ENCODE assay signal across 19 cellular contexts in the genomic region with DNA sequence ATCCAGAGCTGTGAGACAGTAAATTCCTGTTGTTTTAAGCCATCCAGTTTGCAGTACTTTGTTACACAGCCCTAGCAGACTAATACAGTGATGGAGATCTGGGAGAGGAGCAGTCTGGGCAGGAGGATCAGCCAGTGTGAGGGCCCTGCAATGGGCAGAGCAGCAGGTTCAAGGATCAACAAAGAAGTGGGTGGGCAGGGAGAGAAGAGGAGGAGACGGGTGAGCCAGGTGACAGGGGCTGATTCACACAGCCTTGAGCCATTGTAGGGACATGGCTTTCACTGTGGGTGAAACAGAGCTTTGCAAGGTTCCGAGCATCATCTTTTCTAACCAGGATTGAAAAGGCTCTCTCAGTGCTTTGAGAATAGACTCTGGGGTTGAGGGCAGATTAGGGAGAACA.
A peak's percentile ranks its signal among the peaks of the same experiment; 100 is the strongest.
DNase-seq lines count a peak whose midpoint lies in the region; TF ChIP-seq lines count a peak whose summit lies in the region.
"Had no signal": no experiment of that assay in that cellular context is flagged by ENCODE, and none has a peak within 500 bp of the region (broad histone marks: within the 10 kb centered on the region; RNA-seq: fewer than 3 reads in every experiment).

No MANE protein-coding gene starts in this region.

- H3K4me3 ChIP-seq in esophagus muscularis mucosa, result no peak overlapping the region
- no peak overlapping the region for H3K4me3 ChIP-seq in neural progenitor cell
- H3K4me3 ChIP-seq: A549; BLaER1 treated with 17β-estradiol and CSF1 and Interleukin-3, amounts not matched to agents 10 nM and 100 nM had no signal

- no peak overlapping the region for H3K9ac ChIP-seq in neural progenitor cell
- H3K9ac ChIP-seq: BLaER1 treated with 17β-estradiol and CSF1 and Interleukin-3, amounts not matched to agents 10 nM and 100 nM had no signal

- H3K4me1 ChIP-seq in esophagus muscularis mucosa (no peaks in the 10 kb centered on the region), neural progenitor cell (no peaks in the 10 kb centered on the region)
- H3K4me1 ChIP-seq: A549, Caco-2 had no signal

- no peak overlapping the region for H3K4me3 Mint-ChIP-seq in activated naive CD4-positive, alpha-beta T cell treated with anti-CD3 and anti-CD28 coated beads, Interleukin-2, amount 50 U/mL, for 24 hours
- no peak overlapping the region for H3K4me3 Mint-ChIP-seq in neural progenitor cell
- H3K4me3 Mint-ChIP-seq: B cell; CD4-positive, alpha-beta T cell; CD8-positive, alpha-beta T cell had no signal

- intact Hi-C loops in esophagus muscularis mucosa (cut with DNase I), result no loop called here

- H3K36me3 ChIP-seq in esophagus muscularis mucosa (no peaks in the 10 kb centered on the region), neural progenitor cell (no peaks in the 10 kb centered on the region)
- H3K36me3 ChIP-seq: BLaER1 treated with 17β-estradiol and CSF1 and Interleukin-3, amounts not matched to agents 10 nM and 100 nM had no signal

- H3K27me3 ChIP-seq in esophagus muscularis mucosa, result no peaks in the 10 kb centered on the region
- no peaks in the 10 kb centered on the region for H3K27me3 ChIP-seq in neural progenitor cell
- H3K27me3 ChIP-seq: BLaER1 treated with 17β-estradiol and CSF1 and Interleukin-3, amounts not matched to agents 10 nM and 100 nM had no signal

- no peak for TF ChIP-seq POLR2A in esophagus muscularis mucosa (IDR thresholded peaks at IDR 0.05; ENCODE audit: low read depth)

- no peaks in the 10 kb centered on the region for H3F3A ChIP-seq in neural progenitor cell (ENCODE audit: low read depth)

- peak overlapping the region; percentile 15 for H3K27ac Mint-ChIP-seq in activated naive CD4-positive, alpha-beta T cell treated with anti-CD3 and anti-CD28 coated beads, Interleukin-2, amount 50 U/mL, for 24 hours
- H3K27ac Mint-ChIP-seq in neural progenitor cell, result peak overlapping the region; percentile 6
- H3K27ac Mint-ChIP-seq: B cell; CD4-positive, alpha-beta T cell; CD8-positive, alpha-beta T cell had no signal

- peak; percentile 49 for DNase-seq in NCI-H82 (lab: John Stamatoyannopoulos, UW)
- DNase-seq in NCI-H82 treated with DMSO at 0.1 percent for 48 hours (lab: John Stamatoyannopoulos, UW; ENCODE audit: unreplicated experiment), result no peak
- DNase-seq in activated naive CD4-positive, alpha-beta T cell treated with Interleukin-2 at 50 U/mL for 16 hours, result no peak
- peak; percentile 72 for DNase-seq in esophagus muscularis mucosa (ENCODE audit: extremely low spot score)
- no peak for DNase-seq in neural progenitor cell (ENCODE audit: low spot score)
- DNase-seq in NCI-H510A (lab: John Stamatoyannopoulos, UW), result no peak
- DNase-seq: AML-193; Caco-2; Calu3; CD4-positive, alpha-beta T cell; CD8-positive, alpha-beta T cell; DMS79 treated with DMSO at 0.1 percent for 48 hours; GF-D8 had no signal

- no peak overlapping the region for H3K4me2 ChIP-seq in neural progenitor cell
- H3K4me2 ChIP-seq: A549; BLaER1 treated with 17β-estradiol and CSF1 and Interleukin-3, amounts not matched to agents 10 nM and 100 nM had no signal

- 92% methylated on average over 2 of the region's 2 CpGs for WGBS in esophagus muscularis mucosa

- no peaks in the 10 kb centered on the region for H3K79me2 ChIP-seq in neural progenitor cell (ENCODE audit: low read depth)

- peaks cover 5% of the 10 kb centered on the region for H3K27me3 Mint-ChIP-seq in activated naive CD4-positive, alpha-beta T cell treated with anti-CD3 and anti-CD28 coated beads, Interleukin-2, amount 50 U/mL, for 24 hours
- no peaks in the 10 kb centered on the region for H3K27me3 Mint-ChIP-seq in neural progenitor cell (ENCODE audit: insufficient read depth, low read depth)

- TF ChIP-seq CTCF in esophagus muscularis mucosa (IDR thresholded peaks at IDR 0.05) (no peak), neural progenitor cell (IDR thresholded peaks at IDR 0.05) (no peak)

- no peaks in the 10 kb centered on the region for H3K36me3 Mint-ChIP-seq in activated naive CD4-positive, alpha-beta T cell treated with anti-CD3 and anti-CD28 coated beads, Interleukin-2, amount 50 U/mL, for 24 hours
- no peaks in the 10 kb centered on the region for H3K36me3 Mint-ChIP-seq in neural progenitor cell
- H3K36me3 Mint-ChIP-seq: CD8-positive, alpha-beta T cell had no signal

- no peak for TF ChIP-seq EP300 in esophagus muscularis mucosa (IDR thresholded peaks at IDR 0.05)

- no peak overlapping the region for H2AFZ ChIP-seq in neural progenitor cell (replicated peaks)

- H3K27ac ChIP-seq in esophagus muscularis mucosa (replicated peaks in 1 of 4) (no peak overlapping the region), neural progenitor cell (no peak overlapping the region)
- H3K27ac ChIP-seq: 22Rv1; A549; BLaER1 treated with 17β-estradiol and CSF1 and Interleukin-3, amounts not matched to agents 10 nM and 100 nM; C4-2B had no signal

- peaks cover 0 to 7% (median 2%) of the 10 kb centered on the region in 4 donors for H3K9me3 ChIP-seq in esophagus muscularis mucosa
- H3K9me3 ChIP-seq in neural progenitor cell (ENCODE audit: low read depth), result peaks cover 5% of the 10 kb centered on the region

- no peaks in the 10 kb centered on the region for H3K4me1 Mint-ChIP-seq in activated naive CD4-positive, alpha-beta T cell treated with anti-CD3 and anti-CD28 coated beads, Interleukin-2, amount 50 U/mL, for 24 hours
- H3K4me1 Mint-ChIP-seq in neural progenitor cell, result peaks cover 3% of the 10 kb centered on the region

- H4K20me1 ChIP-seq in neural progenitor cell (ENCODE audit: low read depth), result no peaks in the 10 kb centered on the region
- H4K20me1 ChIP-seq: BLaER1 treated with 17β-estradiol and CSF1 and Interleukin-3, amounts not matched to agents 10 nM and 100 nM had no signal

- peaks cover 4% of the 10 kb centered on the region for H3K9me3 Mint-ChIP-seq in activated naive CD4-positive, alpha-beta T cell treated with anti-CD3 and anti-CD28 coated beads, Interleukin-2, amount 50 U/mL, for 24 hours
- H3K9me3 Mint-ChIP-seq in neural progenitor cell, result peaks cover under 1% of the 10 kb centered on the region

Comparison
In these comparisons a context has a peak if more than half of its experiments do, and no peak if none do; other contexts are left out.
1. DNase-seq: peak in NCI-H82 (single experiment) and esophagus muscularis mucosa (single experiment); none in NCI-H82 treated with DMSO at 0.1 percent for 48 hours (single experiment), activated naive CD4-positive, alpha-beta T cell treated with Interleukin-2 at 50 U/mL for 16 hours (single experiment), neural progenitor cell (single experiment) and NCI-H510A (single experiment).